ENCODE assay signal across 23 cellular contexts in the genomic region with DNA sequence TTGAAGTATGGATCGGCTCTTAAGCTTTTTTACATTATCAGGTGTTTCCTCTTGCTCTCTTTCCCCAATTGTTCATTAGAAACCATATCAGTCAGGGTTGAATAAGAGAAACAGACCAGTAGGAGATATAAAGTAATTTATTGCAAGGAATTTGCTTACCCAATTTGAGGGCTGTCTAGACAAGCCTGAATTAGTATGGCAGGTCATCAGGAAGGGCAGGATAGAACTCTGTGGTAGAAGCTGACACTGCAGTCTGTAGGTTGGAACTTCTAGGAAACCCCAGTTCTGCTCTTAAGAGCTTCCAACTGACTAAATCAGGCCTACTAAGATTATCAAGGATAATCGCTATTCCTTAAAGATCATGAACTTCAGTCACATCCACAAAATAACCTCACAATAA.
"Had no signal": no experiment of that assay in that cellular context is flagged by ENCODE, and none has a peak within 500 bp of the region (broad histone marks: within the 10 kb centered on the region; RNA-seq: fewer than 3 reads in every experiment).

No MANE protein-coding gene starts in this region.

- H3K4me3 ChIP-seq: colonic mucosa, esophagus muscularis mucosa, heart right ventricle, lower lobe of right lung, mucosa of descending colon, pancreas, sigmoid colon, stomach, thyroid gland had no signal

- DNase-seq: colonic mucosa; effector CD8-positive, alpha-beta T cell; endodermal cell; foreskin melanocyte; glutamatergic neuron; heart right ventricle; hippocampal formation; kidney glomerular epithelial cell; left colon; left ventricle myocardium superior; lower lobe of right lung; mucosa of descending colon; naive B cell; occipital lobe; pancreas; sigmoid colon; stimulated activated CD4-positive, alpha-beta T cell treated with anti-CD3 and anti-CD28 coated beads, Interleukin-2, amount 100 ng/mL, for 24 hours; stimulated activated CD4-positive, alpha-beta T cell treated with anti-CD3 and anti-CD28 coated beads, Interleukin-4, amount 100 ng/mL, for 24 hours; stimulated activated naive CD4-positive, alpha-beta T cell treated with Interleukin-2 at 50 U/mL for 16 hours; stomach; thyroid gland had no signal

- H3K27me3 ChIP-seq: colonic mucosa, esophagus muscularis mucosa, heart right ventricle, pancreas, sigmoid colon, stomach, thyroid gland had no signal

- H3K27ac ChIP-seq: colonic mucosa, esophagus muscularis mucosa, heart right ventricle, lower lobe of right lung, pancreas, sigmoid colon, stomach, thyroid gland had no signal

- H3K36me3 ChIP-seq: colonic mucosa, lower lobe of right lung, pancreas, thyroid gland had no signal

- ATAC-seq: heart right ventricle; left colon; left ventricle myocardium superior; lower lobe of right lung; mucosa of descending colon; pancreas; stimulated activated effector memory CD8-positive, alpha-beta T cell treated with anti-CD3 and anti-CD28 coated beads, Interleukin-12 subunit alpha, Interleukin-12 subunit beta, amount 100 ng/mL, for 72 hours had no signal

- H3K4me1 ChIP-seq: colonic mucosa, lower lobe of right lung, pancreas, sigmoid colon, stomach had no signal

- H3K9me3 ChIP-seq: colonic mucosa, esophagus muscularis mucosa, heart right ventricle, lower lobe of right lung, mucosa of descending colon, pancreas, sigmoid colon, stomach, thyroid gland had no signal
